ENCODE assay signal across 1 cellular context in the genomic region with DNA sequence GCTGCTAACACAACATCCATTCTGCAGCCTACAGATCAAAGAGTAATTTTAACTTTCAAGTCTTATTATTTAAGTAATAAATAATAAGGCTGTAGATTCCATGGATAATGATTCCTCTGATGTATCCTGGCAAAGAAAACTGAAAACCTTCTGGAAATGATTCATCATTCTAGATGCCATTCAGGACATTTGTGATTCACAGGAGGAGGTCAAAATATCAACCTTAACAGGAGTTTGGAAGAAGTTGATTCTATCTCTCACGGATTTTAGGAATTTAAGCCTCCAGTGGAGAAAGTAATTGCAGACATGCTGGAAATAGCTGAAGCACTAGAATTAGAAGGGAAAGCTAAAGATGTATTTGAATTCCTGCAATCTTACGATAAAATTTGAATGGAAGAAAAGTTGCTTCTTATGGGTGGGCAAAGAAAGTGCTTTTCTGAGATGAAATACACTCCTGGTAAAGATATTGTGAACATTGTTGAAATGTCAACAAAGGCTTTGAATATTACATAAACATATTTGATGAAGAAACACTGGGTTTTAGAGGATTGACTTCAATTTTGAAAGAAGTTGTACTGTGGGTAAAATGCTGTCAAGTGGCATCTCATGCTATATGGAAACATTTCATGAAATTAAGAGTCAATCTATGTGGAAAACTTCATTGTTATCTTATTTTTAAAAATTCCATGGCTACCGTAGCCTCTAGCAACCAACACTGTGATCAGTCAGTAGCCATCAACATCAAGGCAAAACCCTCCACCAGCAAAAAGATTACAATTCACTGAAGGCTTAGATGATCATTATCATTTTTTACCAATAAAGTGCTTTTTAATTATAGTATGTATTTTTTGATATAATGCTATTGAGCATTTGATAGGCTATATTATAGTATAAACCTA.
TF ChIP-seq lines count a peak whose summit lies in the region.

No MANE protein-coding gene starts in this region.

TF ChIP-seq in WTC11, 78 proteins besides CTCF, POLR2A, EP300 and RAD21 (continued from another document):
- TF ChIP-seq, protein P1, sequence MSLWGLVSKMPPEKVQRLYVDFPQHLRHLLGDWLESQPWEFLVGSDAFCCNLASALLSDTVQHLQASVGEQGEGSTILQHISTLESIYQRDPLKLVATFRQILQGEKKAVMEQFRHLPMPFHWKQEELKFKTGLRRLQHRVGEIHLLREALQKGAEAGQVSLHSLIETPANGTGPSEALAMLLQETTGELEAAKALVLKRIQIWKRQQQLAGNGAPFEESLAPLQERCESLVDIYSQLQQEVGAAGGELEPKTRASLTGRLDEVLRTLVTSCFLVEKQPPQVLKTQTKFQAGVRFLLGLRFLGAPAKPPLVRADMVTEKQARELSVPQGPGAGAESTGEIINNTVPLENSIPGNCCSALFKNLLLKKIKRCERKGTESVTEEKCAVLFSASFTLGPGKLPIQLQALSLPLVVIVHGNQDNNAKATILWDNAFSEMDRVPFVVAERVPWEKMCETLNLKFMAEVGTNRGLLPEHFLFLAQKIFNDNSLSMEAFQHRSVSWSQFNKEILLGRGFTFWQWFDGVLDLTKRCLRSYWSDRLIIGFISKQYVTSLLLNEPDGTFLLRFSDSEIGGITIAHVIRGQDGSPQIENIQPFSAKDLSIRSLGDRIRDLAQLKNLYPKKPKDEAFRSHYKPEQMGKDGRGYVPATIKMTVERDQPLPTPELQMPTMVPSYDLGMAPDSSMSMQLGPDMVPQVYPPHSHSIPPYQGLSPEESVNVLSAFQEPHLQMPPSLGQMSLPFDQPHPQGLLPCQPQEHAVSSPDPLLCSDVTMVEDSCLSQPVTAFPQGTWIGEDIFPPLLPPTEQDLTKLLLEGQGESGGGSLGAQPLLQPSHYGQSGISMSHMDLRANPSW (CRISPR knock-in tag; conservative IDR thresholded peaks at IDR 0.05; ENCODE audit: low read depth) = no peak
- TF ChIP-seq JUN (CRISPR knock-in tag; IDR thresholded peaks at IDR 0.05) (no peak), ZBTB21 (CRISPR knock-in tag; IDR thresholded peaks at IDR 0.05; ENCODE audit: borderline replicate concordance) (no peak), PRRX2 (CRISPR knock-in tag; IDR thresholded peaks at IDR 0.05) (no peak), JAZF1 (CRISPR knock-in tag; IDR thresholded peaks at IDR 0.05) (no peak), ETV6 (CRISPR knock-in tag; IDR thresholded peaks at IDR 0.05) (no peak)
- TF ChIP-seq, protein P2, sequence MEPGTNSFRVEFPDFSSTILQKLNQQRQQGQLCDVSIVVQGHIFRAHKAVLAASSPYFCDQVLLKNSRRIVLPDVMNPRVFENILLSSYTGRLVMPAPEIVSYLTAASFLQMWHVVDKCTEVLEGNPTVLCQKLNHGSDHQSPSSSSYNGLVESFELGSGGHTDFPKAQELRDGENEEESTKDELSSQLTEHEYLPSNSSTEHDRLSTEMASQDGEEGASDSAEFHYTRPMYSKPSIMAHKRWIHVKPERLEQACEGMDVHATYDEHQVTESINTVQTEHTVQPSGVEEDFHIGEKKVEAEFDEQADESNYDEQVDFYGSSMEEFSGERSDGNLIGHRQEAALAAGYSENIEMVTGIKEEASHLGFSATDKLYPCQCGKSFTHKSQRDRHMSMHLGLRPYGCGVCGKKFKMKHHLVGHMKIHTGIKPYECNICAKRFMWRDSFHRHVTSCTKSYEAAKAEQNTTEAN (CRISPR knock-in tag; IDR thresholded peaks at IDR 0.05) = no peak
